23 cellular contexts compared by ENCODE assay signal in the genomic region with DNA sequence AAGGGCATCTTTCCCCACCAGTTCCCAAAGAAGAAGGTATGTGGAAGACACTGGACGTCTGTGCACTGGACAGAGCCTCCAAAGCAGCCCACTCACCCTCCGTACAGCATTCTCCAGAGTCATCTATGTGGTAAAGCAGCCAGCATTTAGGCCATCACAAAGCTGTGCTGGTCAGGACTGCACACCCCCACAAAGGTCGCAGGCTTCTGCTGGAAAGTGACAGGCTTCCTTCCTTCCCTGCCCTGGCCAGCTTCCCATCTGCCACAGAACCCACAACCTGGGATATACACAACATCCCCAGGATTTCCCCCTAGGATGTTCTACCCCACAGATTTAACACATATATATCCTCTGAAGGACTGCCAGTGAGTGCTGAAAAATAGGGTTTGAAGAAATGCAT.
DNase-seq lines count a peak whose midpoint lies in the region; ATAC-seq and TF ChIP-seq lines count a peak whose summit lies in the region.
"Had no signal": no experiment of that assay in that cellular context is flagged by ENCODE, and none has a peak within 500 bp of the region (broad histone marks: within the 10 kb centered on the region; RNA-seq: fewer than 3 reads in every experiment).

No MANE protein-coding gene starts in this region.

- H3K4me1 ChIP-seq in right lobe of liver (no peaks in the 10 kb centered on the region), trophoblast cell (ENCODE audit: control insufficient read depth in 1 of 2, insufficient read depth in 2 of 2, low read length in 2 of 2) (no peaks in the 10 kb centered on the region), upper lobe of right lung (no peaks in the 10 kb centered on the region)
- H3K4me1 ChIP-seq: BLaER1 treated with 17β-estradiol and CSF1 and Interleukin-3, amounts not matched to agents 10 nM and 100 nM had no signal

- H2BK5ac ChIP-seq in trophoblast cell (ENCODE audit: low read depth, low read length, poor library complexity): no peak overlapping the region

- no peak overlapping the region for H4K91ac ChIP-seq in trophoblast cell (ENCODE audit: low read depth, low read length)

- no peak overlapping the region for H2BK12ac ChIP-seq in trophoblast cell (ENCODE audit: low read length)

- H3K9me3 ChIP-seq in right lobe of liver (no peaks in the 10 kb centered on the region), trophoblast cell (ENCODE audit: insufficient read depth, low read depth, low read length) (peaks cover 2% of the 10 kb centered on the region), upper lobe of right lung (no peaks in the 10 kb centered on the region)
- H3K9me3 ChIP-seq: MG63 had no signal

- intact Hi-C loops in left ventricle myocardium superior (cut with micrococcal nuclease): no loop called here
- intact Hi-C loops in Right ventricle myocardium superior (cut with DNase I): no loop called here
- intact Hi-C loops in right lobe of liver (cut with DNase I): no loop called here
- intact Hi-C loops in upper lobe of right lung (cut with DNase I): no loop called here

- peak; percentile 29 for ATAC-seq in left ventricle myocardium superior
- ATAC-seq in Right ventricle myocardium superior (ENCODE audit: poor library complexity): no peak
- peak; percentile 22 to 73 (median 50) for ATAC-seq in right lobe of liver
- ATAC-seq in upper lobe of right lung: peak; percentile 50
- ATAC-seq: PC-3 had no signal

- WGBS in right lobe of liver (ENCODE audit: insufficient coverage, low coverage, low lambda C conversion rate, missing lambda C conversion rate): 59% methylated on average over 2 of the region's 3 CpGs
- no CpG with 5 or more reads among the region's 3 CpGs for WGBS in trophoblast cell (ENCODE audit: extremely low coverage, insufficient coverage, insufficient read length)

- no peak for DNase-seq in left ventricle myocardium superior
- DNase-seq in Right ventricle myocardium superior: no peak
- DNase-seq in right lobe of liver: peak in 1 of 3 donors; percentile 42
- no peak for DNase-seq in trophoblast cell
- no peak for DNase-seq in upper lobe of right lung
- no peak for DNase-seq in NCI-H510A (lab: John Stamatoyannopoulos, UW)
- DNase-seq in SIG-M5 treated with dmso at 0.1 percent for 504 hours (lab: John Stamatoyannopoulos, UW; ENCODE audit: unreplicated experiment): no peak
- DNase-seq in A172 (ENCODE audit: low spot score): no peak
- DNase-seq: AML-193; CD4-positive, alpha-beta T cell; DMS53; KG1; MG63; NCI-H1105 treated with DMSO at 0.1 percent for 48 hours; NCI-H146; NCI-H1930; NCI-H2107; NCI-H446; NCI-H526; NCI-H82; NK-92 treated with Interleukin-12 subunit alpha and Interleukin-12 subunit beta, amount 100 ng/mL, for 24 hours; PC-3 had no signal

- H3K14ac ChIP-seq in trophoblast cell (ENCODE audit: low read length): no peak overlapping the region

- no peak for TF ChIP-seq POLR2A in right lobe of liver (IDR thresholded peaks at IDR 0.05)

- no peak overlapping the region for H3K4me3 ChIP-seq in right lobe of liver
- H3K4me3 ChIP-seq in trophoblast cell (ENCODE audit: low read depth, low read length): no peak overlapping the region
- H3K4me3 ChIP-seq in upper lobe of right lung: no peak overlapping the region
- H3K4me3 ChIP-seq: BLaER1 treated with 17β-estradiol and CSF1 and Interleukin-3, amounts not matched to agents 10 nM and 100 nM; MG63 had no signal

- H3K36me3 ChIP-seq in right lobe of liver (no peaks in the 10 kb centered on the region), trophoblast cell (ENCODE audit: control insufficient read depth in 1 of 2, insufficient read depth in 2 of 2, low read length in 2 of 2) (no peaks in the 10 kb centered on the region), upper lobe of right lung (no peaks in the 10 kb centered on the region)
- H3K36me3 ChIP-seq: BLaER1 treated with 17β-estradiol and CSF1 and Interleukin-3, amounts not matched to agents 10 nM and 100 nM; MG63 had no signal

- peak overlapping the region; percentile 62 for H3K9ac ChIP-seq in trophoblast cell (ENCODE audit: low read length)
- H3K9ac ChIP-seq: BLaER1 treated with 17β-estradiol and CSF1 and Interleukin-3, amounts not matched to agents 10 nM and 100 nM had no signal

- H3K4ac ChIP-seq in trophoblast cell (ENCODE audit: low read depth, low read length): no peak overlapping the region

- H4K8ac ChIP-seq in trophoblast cell (ENCODE audit: low read depth, low read length): no peak overlapping the region

- no peaks in the 10 kb centered on the region for H3K79me2 ChIP-seq in trophoblast cell (ENCODE audit: control insufficient read depth, insufficient read depth, low read length, poor library complexity)

- no peak overlapping the region for H2BK120ac ChIP-seq in trophoblast cell (ENCODE audit: insufficient read depth, low read length, poor library complexity)

- no peak overlapping the region for H4K12ac ChIP-seq in trophoblast cell (ENCODE audit: low read depth, low read length)

- no peak overlapping the region for H3K18ac ChIP-seq in trophoblast cell (ENCODE audit: low read length)

- TF ChIP-seq CTCF in right lobe of liver (IDR thresholded peaks at IDR 0.05) (no peak), upper lobe of right lung (IDR thresholded peaks at IDR 0.05) (no peak)

- no peak overlapping the region for H2AK5ac ChIP-seq in trophoblast cell (ENCODE audit: low read length)

- no peak overlapping the region for H3K23ac ChIP-seq in trophoblast cell (ENCODE audit: low read length)

- no peaks in the 10 kb centered on the region for H3K27me3 ChIP-seq in right lobe of liver
- no peaks in the 10 kb centered on the region for H3K27me3 ChIP-seq in trophoblast cell (ENCODE audit: insufficient read depth, low read length)
- no peaks in the 10 kb centered on the region for H3K27me3 ChIP-seq in upper lobe of right lung
- H3K27me3 ChIP-seq: BLaER1 treated with 17β-estradiol and CSF1 and Interleukin-3, amounts not matched to agents 10 nM and 100 nM; MG63 had no signal

- no peak overlapping the region for H2AFZ ChIP-seq in trophoblast cell (ENCODE audit: insufficient read depth, low read length, poor library complexity)

- H3K27ac ChIP-seq in right lobe of liver (peak overlapping the region in 1 of 3 donors; percentile 37), trophoblast cell (ENCODE audit: low read depth, low read length) (no peak overlapping the region), upper lobe of right lung (no peak overlapping the region)
- H3K27ac ChIP-seq: BLaER1 treated with 17β-estradiol and CSF1 and Interleukin-3, amounts not matched to agents 10 nM and 100 nM had no signal

- no peak overlapping the region for H3K4me2 ChIP-seq in trophoblast cell (ENCODE audit: low read length)
- H3K4me2 ChIP-seq: BLaER1 treated with 17β-estradiol and CSF1 and Interleukin-3, amounts not matched to agents 10 nM and 100 nM had no signal

- no peaks in the 10 kb centered on the region for H3K79me1 ChIP-seq in trophoblast cell (ENCODE audit: low read length)
